Comparison of ENCODE assay signal across 16 cellular contexts in genomic region chr1:151907363-151908139, GRCh38. TPM values are rescaled to one million over a fixed set of nuclear protein-coding genes. Genes with fewer than 3 reads are reported as not detected.
A peak's percentile ranks its signal among the peaks of the same experiment; 100 is the strongest.
DNase-seq lines count a peak whose midpoint lies in the region; ATAC-seq, FAIRE-seq and TF ChIP-seq lines count a peak whose summit lies in the region.
"Had no signal": no experiment of that assay in that cellular context is flagged by ENCODE, and none has a peak within 500 bp of the region (broad histone marks: within the 10 kb centered on the region; RNA-seq: fewer than 3 reads in every experiment).

No MANE protein-coding gene starts in this region.

- H3K36me3 Mint-ChIP-seq in activated CD8-positive, alpha-beta memory T cell treated with anti-CD3 and anti-CD28 coated beads, Interleukin-2, amount 10 ng/mL, durations not matched to agents 7 days and 5 days = peaks cover 44% of the 10 kb centered on the region
- peaks cover 23% of the 10 kb centered on the region for H3K36me3 Mint-ChIP-seq in astrocyte (ENCODE audit: low read depth, unreplicated experiment)

- H3K27ac ChIP-seq in astrocyte (ENCODE audit: low read depth, low read length) (no peak overlapping the region), osteoblast (ENCODE audit: low read depth, low read length) (no peak overlapping the region)
- H3K27ac ChIP-seq: hepatocyte, testis had no signal

- H3K4me1 ChIP-seq in astrocyte (ENCODE audit: insufficient read depth, low read length) = peaks cover 7% of the 10 kb centered on the region
- peaks cover 15% of the 10 kb centered on the region for H3K4me1 ChIP-seq in osteoblast (ENCODE audit: insufficient read depth, low read length)

- peak overlapping the region; percentile 63 for H3K27ac Mint-ChIP-seq in activated CD8-positive, alpha-beta memory T cell treated with anti-CD3 and anti-CD28 coated beads, Interleukin-2, amount 10 ng/mL, durations not matched to agents 7 days and 5 days
- no peak overlapping the region for H3K27ac Mint-ChIP-seq in astrocyte (ENCODE audit: unreplicated experiment)

- H3K4me3 ChIP-seq in astrocyte (ENCODE audit: insufficient read depth, low read depth, low read length) (no peak overlapping the region), osteoblast (ENCODE audit: insufficient read depth, low read length) (no peak overlapping the region)

- no peak overlapping the region for H2AFZ ChIP-seq in astrocyte (ENCODE audit: low read depth, low read length)
- H2AFZ ChIP-seq in osteoblast (ENCODE audit: low read length) = no peak overlapping the region
- H2AFZ ChIP-seq: hepatocyte had no signal

- FAIRE-seq in astrocyte (lab: Jason Lieb, UNC) = no peak

- TF ChIP-seq CTCF in astrocyte (IDR thresholded peaks at IDR 0.05; ENCODE audit: insufficient read depth, low read depth, low read length) (no peak), osteoblast (IDR thresholded peaks at IDR 0.05; ENCODE audit: extremely low read depth, low read depth, low read length) (no peak)

- peaks cover 15% of the 10 kb centered on the region for H3K9me3 Mint-ChIP-seq in activated CD8-positive, alpha-beta memory T cell treated with anti-CD3 and anti-CD28 coated beads, Interleukin-2, amount 10 ng/mL, durations not matched to agents 7 days and 5 days (ENCODE audit: low read depth)
- peaks cover 5% of the 10 kb centered on the region for H3K9me3 Mint-ChIP-seq in astrocyte (ENCODE audit: unreplicated experiment)

- no peak overlapping the region for H3K9ac ChIP-seq in astrocyte (ENCODE audit: low read length)

- no peaks in the 10 kb centered on the region for H4K20me1 ChIP-seq in astrocyte (ENCODE audit: insufficient read depth, low read length)
- no peaks in the 10 kb centered on the region for H4K20me1 ChIP-seq in osteoblast (ENCODE audit: insufficient read depth, low read length)

- no peak for DNase-seq in activated CD8-positive, alpha-beta memory T cell treated with anti-CD3 and anti-CD28 coated beads, Interleukin-2, amount 10 ng/mL, durations not matched to agents 7 days and 5 days
- DNase-seq in activated CD8-positive, alpha-beta memory T cell treated with anti-CD3 and anti-CD28 coated beads, Interleukin-2, amount 50 U/mL, for 48 hours = no peak
- DNase-seq in NCI-H69 (lab: John Stamatoyannopoulos, UW) (peak; percentile 17), astrocyte (ENCODE audit: low read depth) (no peak), osteoblast (ENCODE audit: insufficient read length, low spot score, missing footprints) (peak; percentile 34), 8988T (no peak), NOMO-1 (lab: John Stamatoyannopoulos, UW; ENCODE audit: unreplicated experiment in 2 of 2) (no peak)
- DNase-seq: amniotic stem cell, mammary epithelial cell, Right ventricle myocardium superior had no signal

- H3K79me2 ChIP-seq in astrocyte (ENCODE audit: insufficient read depth, low read length) (peaks cover 10% of the 10 kb centered on the region), osteoblast (ENCODE audit: insufficient read depth, low read length) (peaks cover 24% of the 10 kb centered on the region)

- H3K27me3 Mint-ChIP-seq in activated CD8-positive, alpha-beta memory T cell treated with anti-CD3 and anti-CD28 coated beads, Interleukin-2, amount 10 ng/mL, durations not matched to agents 7 days and 5 days = no peaks in the 10 kb centered on the region
- H3K27me3 Mint-ChIP-seq in astrocyte (ENCODE audit: low read depth, unreplicated experiment) = no peaks in the 10 kb centered on the region

- no peak for ATAC-seq in activated CD8-positive, alpha-beta memory T cell treated with anti-CD3 and anti-CD28 coated beads, Interleukin-2, amount 10 ng/mL, durations not matched to agents 7 days and 5 days
- no peak for ATAC-seq in HG03457 (IDR thresholded peaks at IDR 0.05; ENCODE audit: unreplicated experiment)

- H3K4me2 ChIP-seq in astrocyte (ENCODE audit: low read length) (no peak overlapping the region), osteoblast (ENCODE audit: insufficient read depth, low read length) (no peak overlapping the region)

- H3K27me3 ChIP-seq in astrocyte (ENCODE audit: insufficient read depth, low read length) (no peaks in the 10 kb centered on the region), osteoblast (ENCODE audit: insufficient read depth, low read length) (no peaks in the 10 kb centered on the region)
- H3K27me3 ChIP-seq: hepatocyte, testis had no signal

- peaks cover 45% of the 10 kb centered on the region for H3K4me1 Mint-ChIP-seq in activated CD8-positive, alpha-beta memory T cell treated with anti-CD3 and anti-CD28 coated beads, Interleukin-2, amount 10 ng/mL, durations not matched to agents 7 days and 5 days
- peaks cover 13% of the 10 kb centered on the region for H3K4me1 Mint-ChIP-seq in astrocyte (ENCODE audit: low read depth, unreplicated experiment)

- H3K9me3 ChIP-seq in astrocyte (ENCODE audit: insufficient read depth, low read depth, low read length) = no peaks in the 10 kb centered on the region
- no peaks in the 10 kb centered on the region for H3K9me3 ChIP-seq in osteoblast (ENCODE audit: low read depth, low read length)
- H3K9me3 ChIP-seq: testis had no signal

- CTCF ChIA-PET in activated CD8-positive, alpha-beta memory T cell treated with anti-CD3 and anti-CD28 coated beads, Interleukin-2, amount 10 ng/mL, durations not matched to agents 7 days and 5 days (lab: Charles Lee) = interaction anchor here (1.1 to 3.2 kb wide), 9 partner anchors 8 to 127 kb away, joined by 3 to 17 read pairs (median 7); no protein-coding TSS in a partner anchor

- H3K36me3 ChIP-seq in astrocyte (ENCODE audit: insufficient read depth, low read length) = no peaks in the 10 kb centered on the region
- H3K36me3 ChIP-seq in osteoblast (ENCODE audit: insufficient read depth, low read length) = peaks cover 5% of the 10 kb centered on the region

- peak overlapping the region; percentile 86 for H3K4me3 Mint-ChIP-seq in activated CD8-positive, alpha-beta memory T cell treated with anti-CD3 and anti-CD28 coated beads, Interleukin-2, amount 10 ng/mL, durations not matched to agents 7 days and 5 days
- peak overlapping the region; percentile 8 for H3K4me3 Mint-ChIP-seq in astrocyte (ENCODE audit: unreplicated experiment)

RNA-seq across cellular contexts. Expression of gene THEM4, which starts 1.8 kb away (rescaled TPM):
- 10 to 100 TPM; 19.1 to 20.9 TPM for total RNA-seq in activated CD8-positive, alpha-beta memory T cell treated with anti-CD3 and anti-CD28 coated beads, Interleukin-2, amount 10 ng/mL, durations not matched to agents 7 days and 5 days
- total RNA-seq in astrocyte = 15.7 and 17.5 TPM in 2 replicates
- total RNA-seq in osteoblast = 9.8 and 13.8 TPM in 2 replicates

RNA-seq across cellular contexts. Expression of gene THEM5, which starts 54.0 kb away (rescaled TPM):
- not detected for total RNA-seq in activated CD8-positive, alpha-beta memory T cell treated with anti-CD3 and anti-CD28 coated beads, Interleukin-2, amount 10 ng/mL, durations not matched to agents 7 days and 5 days
- not detected in 2 replicates for total RNA-seq in astrocyte
- not detected in 2 replicates for total RNA-seq in osteoblast
- total RNA-seq: GM23248, hepatocyte, IMR-90, mammary epithelial cell, renal cortical epithelial cell, Right ventricle myocardium superior, testis had no signal

Comparison
In these comparisons a context has a peak if more than half of its experiments do, and no peak if none do; other contexts are left out.
1. DNase-seq: peak in NCI-H69 (single experiment) and osteoblast (single experiment); none in activated CD8-positive, alpha-beta memory T cell treated with anti-CD3 and anti-CD28 coated beads, Interleukin-2, amount 10 ng/mL, durations not matched to agents 7 days and 5 days (single experiment), activated CD8-positive, alpha-beta memory T cell treated with anti-CD3 and anti-CD28 coated beads, Interleukin-2, amount 50 U/mL, for 48 hours (single experiment), astrocyte (single experiment), 8988T (single experiment) and NOMO-1 (0 of 2).